Comparison of ENCODE assay signal across 22 cellular contexts in genomic region chr6:157603314-157603940, GRCh38.
"Had no signal": no experiment of that assay in that cellular context is flagged by ENCODE, and none has a peak within 500 bp of the region (broad histone marks: within the 10 kb centered on the region; RNA-seq: fewer than 3 reads in every experiment).

No MANE protein-coding gene starts in this region.

- H3K36me3 ChIP-seq: cardiac muscle cell, neutrophil, pancreas, vagina had no signal

- H3K4me1 ChIP-seq: body of pancreas, pancreas, tibial artery, vagina had no signal

- H3K9me3 ChIP-seq: body of pancreas, neutrophil, pancreas, tibial artery, vagina had no signal

- DNase-seq: activated CD4-positive, alpha-beta memory T cell treated with anti-CD3 and anti-CD28 coated beads for 36 hours; activated CD4-positive, alpha-beta T cell treated with anti-CD3 and anti-CD28 coated beads for 48 hours; activated effector memory CD4-positive, alpha-beta T cell treated with anti-CD3 and anti-CD28 coated beads, Interleukin-2, amount 50 U/mL, for 16 hours; activated T-cell treated with anti-CD3 and anti-CD28 coated beads for 4 hours; anterior cingulate cortex; body of pancreas; cortex of kidney; endodermal cell; kidney; pancreas; right cardiac atrium; stimulated activated CD4-positive, alpha-beta T cell treated with anti-CD3 and anti-CD28 coated beads, Interleukin-4, amount 100 ng/mL, for 4 hours; substantia nigra; T-helper 17 cell had no signal

- ATAC-seq: body of pancreas; natural killer cell treated with Interleukin-12 subunit alpha and Interleukin-12 subunit beta and Interleukin-15 and Interleukin-18, amount 100 ng/mL, for 72 hours; pancreas; right cardiac atrium; T-helper 17 cell had no signal

- H3K9me3 Mint-ChIP-seq: activated CD4-positive, alpha-beta memory T cell treated with anti-CD3 and anti-CD28 coated beads for 36 hours; activated naive CD4-positive, alpha-beta T cell treated with anti-CD3 and anti-CD28 coated beads, Interleukin-2, amount 50 U/mL, for 24 hours; endodermal cell; natural killer cell treated with Interleukin-12 subunit alpha and Interleukin-12 subunit beta and Interleukin-15 and Interleukin-18, amount 100 ng/mL, for 72 hours; stimulated activated naive CD8-positive, alpha-beta T cell treated with anti-CD3 and anti-CD28 coated beads, Interleukin-15, Interleukin-2, amounts not matched to agents 100 ng/mL and 50 ng/mL, for 24 hours had no signal

- H3K4me3 ChIP-seq: body of pancreas, cardiac muscle cell, pancreas, tibial artery, vagina had no signal

- H3K27ac ChIP-seq: body of pancreas, cardiac muscle cell, epithelial cell of prostate, neutrophil, pancreas, tibial artery, vagina had no signal

- H3K27me3 ChIP-seq: body of pancreas, cardiac muscle cell, neutrophil, pancreas, tibial artery, vagina had no signal

- H3K4me1 Mint-ChIP-seq: activated naive CD4-positive, alpha-beta T cell treated with anti-CD3 and anti-CD28 coated beads, Interleukin-2, amount 50 U/mL, for 24 hours; T-helper 17 cell had no signal

- H3K27ac Mint-ChIP-seq: activated CD4-positive, alpha-beta memory T cell treated with anti-CD3 and anti-CD28 coated beads for 36 hours; activated naive CD4-positive, alpha-beta T cell treated with anti-CD3 and anti-CD28 coated beads, Interleukin-2, amount 50 U/mL, for 24 hours; endodermal cell; natural killer cell treated with Interleukin-12 subunit alpha and Interleukin-12 subunit beta and Interleukin-15 and Interleukin-18, amount 100 ng/mL, for 72 hours; stimulated activated naive CD8-positive, alpha-beta T cell treated with anti-CD3 and anti-CD28 coated beads, Interleukin-15, Interleukin-2, amounts not matched to agents 100 ng/mL and 50 ng/mL, for 24 hours; T-helper 17 cell had no signal

- H3K4me3 Mint-ChIP-seq: activated CD4-positive, alpha-beta memory T cell treated with anti-CD3 and anti-CD28 coated beads for 36 hours; activated naive CD4-positive, alpha-beta T cell treated with anti-CD3 and anti-CD28 coated beads, Interleukin-2, amount 50 U/mL, for 24 hours; endodermal cell; natural killer cell treated with Interleukin-12 subunit alpha and Interleukin-12 subunit beta and Interleukin-15 and Interleukin-18, amount 100 ng/mL, for 72 hours; stimulated activated naive CD8-positive, alpha-beta T cell treated with anti-CD3 and anti-CD28 coated beads, Interleukin-15, Interleukin-2, amounts not matched to agents 100 ng/mL and 50 ng/mL, for 24 hours; T-helper 17 cell had no signal

- H3K36me3 Mint-ChIP-seq: activated CD4-positive, alpha-beta memory T cell treated with anti-CD3 and anti-CD28 coated beads for 36 hours; activated naive CD4-positive, alpha-beta T cell treated with anti-CD3 and anti-CD28 coated beads, Interleukin-2, amount 50 U/mL, for 24 hours; natural killer cell treated with Interleukin-12 subunit alpha and Interleukin-12 subunit beta and Interleukin-15 and Interleukin-18, amount 100 ng/mL, for 72 hours had no signal

- H3K27me3 Mint-ChIP-seq: activated CD4-positive, alpha-beta memory T cell treated with anti-CD3 and anti-CD28 coated beads for 36 hours; activated naive CD4-positive, alpha-beta T cell treated with anti-CD3 and anti-CD28 coated beads, Interleukin-2, amount 50 U/mL, for 24 hours; natural killer cell treated with Interleukin-12 subunit alpha and Interleukin-12 subunit beta and Interleukin-15 and Interleukin-18, amount 100 ng/mL, for 72 hours; stimulated activated naive CD8-positive, alpha-beta T cell treated with anti-CD3 and anti-CD28 coated beads, Interleukin-15, Interleukin-2, amounts not matched to agents 100 ng/mL and 50 ng/mL, for 24 hours; T-helper 17 cell had no signal
